Comparison of ENCODE assay signal across 10 cellular contexts in genomic region chr1:116854294-116854693, GRCh38. TPM values are rescaled to one million over a fixed set of nuclear protein-coding genes. Genes with fewer than 3 reads are reported as not detected.
DNase-seq lines count a peak whose midpoint lies in the region; TF ChIP-seq lines count a peak whose summit lies in the region.
"Had no signal": no experiment of that assay in that cellular context is flagged by ENCODE, and none has a peak within 500 bp of the region (broad histone marks: within the 10 kb centered on the region; RNA-seq: fewer than 3 reads in every experiment).

No MANE protein-coding gene starts in this region.

- H3K4me3 ChIP-seq in A673 (ENCODE audit: low read depth, low read length, poor library complexity, severe bottlenecking): no peak overlapping the region
- peak overlapping the region; percentile 26 for H3K4me3 ChIP-seq in HUES64 (ENCODE audit: low read length)
- no peak overlapping the region for H3K4me3 ChIP-seq in adrenal gland
- H3K4me3 ChIP-seq in iPS-20b (ENCODE audit: low read length): peak overlapping the region; percentile 48

- no peaks in the 10 kb centered on the region for H3K36me3 ChIP-seq in A673 (ENCODE audit: insufficient read depth, low read length, poor library complexity, severe bottlenecking)
- no peaks in the 10 kb centered on the region for H3K36me3 ChIP-seq in HUES64 (ENCODE audit: insufficient read depth, low read length)
- no peaks in the 10 kb centered on the region for H3K36me3 ChIP-seq in adrenal gland (replicated peaks in 1 of 2)
- no peaks in the 10 kb centered on the region for H3K36me3 ChIP-seq in iPS-20b (ENCODE audit: insufficient read depth, low read depth, low read length)

- POLR2A ChIA-PET in A673 (lab: Charles Lee; ENCODE audit: low non-redundant PET): interaction anchor here (0.6 kb wide), 1 partner anchor 468 kb away, joined by 30 read pairs; no protein-coding TSS in a partner anchor

- H3K4me1 ChIP-seq in A673 (ENCODE audit: insufficient read depth, low read length, poor library complexity, severe bottlenecking) (peaks cover 38% of the 10 kb centered on the region), HUES64 (ENCODE audit: insufficient read depth, low read length) (peaks cover 49% of the 10 kb centered on the region), adrenal gland (replicated peaks in 1 of 2) (peaks cover 20% of the 10 kb centered on the region in 2 donors), iPS-20b (ENCODE audit: insufficient read depth, low read length) (peaks cover 46% of the 10 kb centered on the region)

- H3K9ac ChIP-seq in HUES64 (ENCODE audit: low read depth, low read length) (peak overlapping the region; percentile 59), iPS-20b (ENCODE audit: low read depth, low read length) (peak overlapping the region; percentile 67; the same call in 1 of the 2 replicates)

- no peak overlapping the region for H3K27ac ChIP-seq in A673 (ENCODE audit: low read depth, low read length, poor library complexity, severe bottlenecking)
- H3K27ac ChIP-seq in HUES64 (ENCODE audit: low read depth, low read length): peak overlapping the region; percentile 66
- no peak overlapping the region for H3K27ac ChIP-seq in adrenal gland
- H3K27ac ChIP-seq in iPS-20b (ENCODE audit: low read length): peak overlapping the region; percentile 83

- BruUV-seq in A673 (replicated peaks; lab: Mats Ljungman, UMichigan): no TSS peak

- no peak for DNase-seq in A673 (ENCODE audit: low spot score)
- DNase-seq in adrenal gland: no peak
- no peak for DNase-seq in COLO668 (lab: John Stamatoyannopoulos, UW; ENCODE audit: unreplicated experiment)
- DNase-seq in activated effector memory CD4-positive, alpha-beta T cell treated with Interleukin-2 at 50 U/mL for 16 hours: no peak
- DNase-seq in iPS-NIHi7 (ENCODE audit: extremely low spot score): no peak
- no peak for DNase-seq in RPMI8226
- DNase-seq: cerebellar nuclear complex had no signal

- H3K27me3 ChIP-seq in A673 (replicated peaks; ENCODE audit: insufficient read depth, low read depth, low read length, poor library complexity): no peaks in the 10 kb centered on the region
- no peaks in the 10 kb centered on the region for H3K27me3 ChIP-seq in HUES64 (ENCODE audit: insufficient read depth, low read length)
- H3K27me3 ChIP-seq in adrenal gland: no peaks in the 10 kb centered on the region
- H3K27me3 ChIP-seq in iPS-20b (ENCODE audit: insufficient read depth, low read length): no peaks in the 10 kb centered on the region

- CTCF ChIA-PET in A673 (lab: Charles Lee): interaction anchor here (0.8 kb wide), 1 partner anchor 28 kb away, joined by 6 read pairs; no protein-coding TSS in a partner anchor

- peak; percentile 42 for TF ChIP-seq CTCF in A673 (conservative IDR thresholded peaks at IDR 0.05; ENCODE audit: low read depth, low read length)
- TF ChIP-seq CTCF in adrenal gland (IDR thresholded peaks at IDR 0.05): peak in 4 of 6 experiments; percentile 5 to 36 (median 30)

- no peak for TF ChIP-seq POLR2A in adrenal gland (IDR thresholded peaks at IDR 0.05)

- intact Hi-C loops in A673 (cut with micrococcal nuclease; ENCODE audit: unreplicated experiment): loop anchor here (2.0 kb wide), 1 partner anchor 201 kb away; no protein-coding TSS in a partner anchor
- intact Hi-C loops in adrenal gland (cut with DNase I): loop anchor here (10.0 kb wide), 1 partner anchor 201 kb away; no protein-coding TSS in a partner anchor

- 70% methylated on average over 2 of the region's 2 CpGs for WGBS in HUES64
- WGBS in adrenal gland, 4 donors: 56 to 72% (median 63%) methylated on average over 2 of the region's 2 CpGs

- H3K9me3 ChIP-seq in A673 (ENCODE audit: low read depth, low read length, poor library complexity, severe bottlenecking): no peaks in the 10 kb centered on the region
- H3K9me3 ChIP-seq in HUES64 (ENCODE audit: insufficient read depth, low read depth, low read length): no peaks in the 10 kb centered on the region
- no peaks in the 10 kb centered on the region for H3K9me3 ChIP-seq in adrenal gland (replicated peaks in 1 of 3)
- no peaks in the 10 kb centered on the region for H3K9me3 ChIP-seq in iPS-20b (ENCODE audit: insufficient read depth, low read depth, low read length)

RNA-seq across cellular contexts. Expression of gene PTGFRN, which starts 55.4 kb away (rescaled TPM):
- total RNA-seq in A673 (2021) (29.5 and 34.3 TPM in 2 replicates), adrenal gland (100 to 1,000 TPM in 3 of 8 donors, 10 to 100 TPM in 5; 63.8 to 173 (median 69.1) TPM)
- polyA plus RNA-seq in HUES64 (2013, experiment 1 of 2): 19.0 TPM
- polyA plus RNA-seq in HUES64 (2013, experiment 2 of 2): 26.6 TPM
- 10 to 100 TPM; 63.3 to 68.7 (median 64.6) TPM for polyA plus RNA-seq in adrenal gland
- polyA plus RNA-seq: IgD-negative memory B cell had no signal

Comparison
In these comparisons a context has a peak if more than half of its experiments do, and no peak if none do; other contexts are left out.
1. H3K27ac ChIP-seq: peak in HUES64 (single experiment) and iPS-20b (single experiment); none in A673 (single experiment) and adrenal gland (0 of 5).
2. H3K4me3 ChIP-seq: peak in HUES64 (single experiment) and iPS-20b (single experiment); none in A673 (single experiment) and adrenal gland (0 of 4).